19 cellular contexts compared by ENCODE assay signal in the genomic region with DNA sequence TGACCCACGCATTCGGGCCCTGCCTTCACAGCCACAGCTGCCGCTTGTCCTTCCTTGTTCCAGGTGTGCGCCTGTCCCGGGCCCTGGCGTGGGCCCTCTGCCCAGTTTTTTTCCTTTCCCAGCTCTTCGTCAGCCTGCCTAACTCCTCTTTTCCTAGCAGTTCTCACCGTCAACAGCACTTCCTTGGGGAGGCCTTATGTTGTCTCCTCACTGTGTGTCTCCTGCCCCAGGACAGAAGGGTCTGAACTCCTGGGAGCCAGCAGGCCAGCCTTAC.
"Had no signal": no experiment of that assay in that cellular context is flagged by ENCODE, and none has a peak within 500 bp of the region (broad histone marks: within the 10 kb centered on the region; RNA-seq: fewer than 3 reads in every experiment).

No MANE protein-coding gene starts in this region.

- H3K27ac Mint-ChIP-seq: neural progenitor cell had no signal

- H3K4me3 Mint-ChIP-seq: naive thymus-derived CD8-positive, alpha-beta T cell; neural progenitor cell had no signal

- H3K36me3 ChIP-seq: neural progenitor cell, ovary had no signal

- H3K9me3 ChIP-seq: mucosa of descending colon, ovary, stomach had no signal

- H3K27ac ChIP-seq: coronary artery, hepatocyte, neural progenitor cell, ovary, skin epidermis, stomach had no signal

- DNase-seq: central memory CD4-positive, alpha-beta T cell; effector CD4-positive, alpha-beta T cell; kidney; left colon; mammary epithelial cell; mucosa of descending colon; naive thymus-derived CD8-positive, alpha-beta T cell; nucleus accumbens; ovary; stimulated activated CD4-positive, alpha-beta T cell treated with anti-CD3 and anti-CD28 coated beads, Interleukin-2, amount 100 ng/mL, for 24 hours; stimulated activated CD4-positive, alpha-beta T cell treated with anti-CD3 and anti-CD28 coated beads, Interleukin-4, amount 100 ng/mL, for 4 hours; stimulated activated naive CD4-positive, alpha-beta T cell; stomach; trophoblast cell had no signal

- H3K27me3 Mint-ChIP-seq: naive thymus-derived CD8-positive, alpha-beta T cell had no signal

- H3K4me3 ChIP-seq: coronary artery, hepatocyte, mucosa of descending colon, neural progenitor cell, ovary, skin epidermis, stomach had no signal

- ATAC-seq: esophagus mucosa; left colon; mucosa of descending colon; naive thymus-derived CD8-positive, alpha-beta T cell had no signal

- H3K27me3 ChIP-seq: hepatocyte, neural progenitor cell, ovary, stomach had no signal

- H3K9me3 Mint-ChIP-seq: naive thymus-derived CD8-positive, alpha-beta T cell; neural progenitor cell had no signal
